In the genomic region with DNA sequence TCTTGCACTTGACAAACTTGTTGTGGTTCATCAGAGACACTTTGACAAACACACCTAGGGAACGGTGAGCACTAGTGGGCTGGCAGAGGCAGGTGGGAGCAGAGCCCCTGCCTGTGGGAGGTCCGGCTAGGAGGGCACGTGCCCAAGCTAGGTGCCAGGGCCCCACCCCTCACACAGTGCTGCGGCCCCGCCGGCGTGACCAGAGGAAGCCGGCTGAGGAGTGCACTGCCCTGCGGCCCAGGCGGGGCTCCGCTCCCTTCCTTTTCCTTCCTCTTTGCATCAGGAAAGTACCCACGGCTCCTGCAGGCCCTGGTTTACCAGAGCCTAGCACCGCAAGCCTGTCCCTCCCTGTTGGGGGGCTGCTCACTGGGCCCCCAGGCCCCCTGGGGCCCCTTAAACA, we compare ENCODE assay signal across 2 cellular contexts. TPM values are rescaled to one million over a fixed set of nuclear protein-coding genes. Genes with fewer than 3 reads are reported as not detected.
"Had no signal": no experiment of that assay in that cellular context is flagged by ENCODE, and none has a peak within 500 bp of the region (broad histone marks: within the 10 kb centered on the region; RNA-seq: fewer than 3 reads in every experiment).

No MANE protein-coding gene starts in this region.

RNA-seq across cellular contexts. Expression of a gene that starts 7.2 kb away (rescaled TPM):
- total RNA-seq: H1, HT-29 had no signal
